ENCODE assay signal across 10 cellular contexts in the genomic region with DNA sequence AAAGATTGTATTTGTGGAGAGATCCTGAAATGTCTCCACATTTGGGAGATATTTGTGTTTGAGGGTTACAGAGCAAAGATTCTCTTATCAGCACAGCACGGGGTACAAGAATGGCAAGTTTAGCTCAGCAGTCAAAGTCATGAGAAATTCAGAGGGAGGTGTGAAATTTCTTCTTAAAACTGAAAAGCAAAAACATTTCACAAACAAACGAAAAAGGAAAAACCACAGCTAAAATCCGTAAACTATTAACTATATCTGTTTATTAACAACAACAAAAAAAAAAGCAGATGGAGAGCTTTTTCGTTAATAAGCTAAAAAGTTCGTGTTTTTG. TPM values are rescaled to one million over a fixed set of nuclear protein-coding genes. Genes with fewer than 3 reads are reported as not detected.
A peak's percentile ranks its signal among the peaks of the same experiment; 100 is the strongest.
DNase-seq lines count a peak whose midpoint lies in the region; ATAC-seq, FAIRE-seq and TF ChIP-seq lines count a peak whose summit lies in the region.
"Had no signal": no experiment of that assay in that cellular context is flagged by ENCODE, and none has a peak within 500 bp of the region (broad histone marks: within the 10 kb centered on the region; RNA-seq: fewer than 3 reads in every experiment).

No MANE protein-coding gene starts in this region.

- intact Hi-C loops in Calu3 (cut with micrococcal nuclease; ENCODE audit: unreplicated experiment), result loop anchor here (10.0 kb wide), 1 partner anchor 104 kb away; no protein-coding TSS in a partner anchor

- peaks cover 0 to 2% of the 10 kb centered on the region in 2 donors for H3K27me3 ChIP-seq in mucosa of rectum (ENCODE audit: control insufficient read depth in 2 of 2, insufficient read depth in 2 of 2, low read length in 2 of 2)
- H3K27me3 ChIP-seq: vagina had no signal

- no peak overlapping the region for H3K4me3 Mint-ChIP-seq in Calu3 (ENCODE audit: low read depth, unreplicated experiment)

- CTCF ChIA-PET in Calu3 (lab: Charles Lee), result no interaction called here

- H3K9me3 ChIP-seq in mucosa of rectum (ENCODE audit: control insufficient read depth in 2 of 2, low read length in 2 of 2), result no peaks in the 10 kb centered on the region
- H3K9me3 ChIP-seq: vagina had no signal

- H3K27ac ChIP-seq in mucosa of rectum (ENCODE audit: low read depth in 2 of 2, low read length in 2 of 2), result peak overlapping the region; percentile 16 to 29

- DNase-seq in HTR-8/SVneo (ENCODE audit: insufficient read length, low spot score) (no peak), kidney glomerular epithelial cell (lab: John Stamatoyannopoulos, UW) (no peak), anterior cingulate cortex (lab: John Stamatoyannopoulos, UW) (no peak), Calu3 (no peak)
- DNase-seq: NCI-H1048 had no signal

- peaks cover 8 to 29% of the 10 kb centered on the region in 2 donors for H3K4me1 ChIP-seq in mucosa of rectum (ENCODE audit: control insufficient read depth in 2 of 2, insufficient read depth in 2 of 2, low read length in 2 of 2)

- no peaks in the 10 kb centered on the region for H3K4me1 Mint-ChIP-seq in Calu3 (ENCODE audit: low read depth, unreplicated experiment)

- BruUV-seq in Calu3 (replicated peaks; lab: Mats Ljungman, UMichigan), result no TSS peak

- no peak overlapping the region for H3K9ac ChIP-seq in mucosa of rectum (ENCODE audit: low read depth in 1 of 2, low read length in 2 of 2)

- H3K27ac Mint-ChIP-seq in Calu3 (ENCODE audit: unreplicated experiment), result no peak overlapping the region

- no peaks in the 10 kb centered on the region for H3K36me3 ChIP-seq in mucosa of rectum (ENCODE audit: control insufficient read depth in 2 of 2, insufficient read depth in 2 of 2, low read length in 2 of 2)
- H3K36me3 ChIP-seq: vagina had no signal

- no peaks in the 10 kb centered on the region for H3K36me3 Mint-ChIP-seq in Calu3 (ENCODE audit: insufficient read depth, unreplicated experiment)

- H3K4me3 ChIP-seq in mucosa of rectum (ENCODE audit: low read length in 2 of 2), result no peak overlapping the region
- H3K4me3 ChIP-seq: vagina had no signal

- H3K27me3 Mint-ChIP-seq in Calu3 (ENCODE audit: unreplicated experiment), result no peaks in the 10 kb centered on the region

- ATAC-seq in GM18517 (IDR thresholded peaks at IDR 0.05; ENCODE audit: unreplicated experiment) (peak; percentile 36), GM21423 (IDR thresholded peaks at IDR 0.05; ENCODE audit: unreplicated experiment) (peak; percentile 24), HG03571 (IDR thresholded peaks at IDR 0.05; ENCODE audit: unreplicated experiment) (peak; percentile 28)

- H3K9me3 Mint-ChIP-seq in Calu3 (ENCODE audit: low read depth, unreplicated experiment), result no peaks in the 10 kb centered on the region

- FAIRE-seq in HTR-8/SVneo (lab: Jason Lieb, UNC), result no peak

- TF ChIP-seq CTCF in Calu3 (IDR thresholded peaks at IDR 0.05; ENCODE audit: unreplicated experiment), result no peak

RNA-seq across cellular contexts. Expression of a gene that starts 41.0 kb away (rescaled TPM):
- 26.5 and 38.4 TPM in 2 replicates for total RNA-seq in Calu3 (2022)
